ENCODE assay signal across 8 cellular contexts in genomic region chr4:177339794-177340374, GRCh38. TPM values are rescaled to one million over a fixed set of nuclear protein-coding genes. Genes with fewer than 3 reads are reported as not detected.
A peak's percentile ranks its signal among the peaks of the same experiment; 100 is the strongest.
DNase-seq lines count a peak whose midpoint lies in the region; ATAC-seq and TF ChIP-seq lines count a peak whose summit lies in the region.

No MANE protein-coding gene starts in this region.

- peak overlapping the region; percentile 53 for H3K27ac Mint-ChIP-seq in T-helper 1 cell treated with Interleukin-12 subunit alpha and Interleukin-12 subunit beta and Interleukin-4 antibody, amounts not matched to agents 30 μg/mL and 1 μg/mL, for 36 hours

- no peak overlapping the region for H3K4me3 Mint-ChIP-seq in T-helper 1 cell treated with Interleukin-12 subunit alpha and Interleukin-12 subunit beta and Interleukin-4 antibody, amounts not matched to agents 30 μg/mL and 1 μg/mL, for 36 hours

- ATAC-seq in GM21447 (IDR thresholded peaks at IDR 0.05; ENCODE audit: unreplicated experiment) (peak; percentile 97), HG03571 (IDR thresholded peaks at IDR 0.05; ENCODE audit: unreplicated experiment) (peak; percentile 97)

- H3K27me3 Mint-ChIP-seq in T-helper 1 cell treated with Interleukin-12 subunit alpha and Interleukin-12 subunit beta and Interleukin-4 antibody, amounts not matched to agents 30 μg/mL and 1 μg/mL, for 36 hours (ENCODE audit: low read depth): no peaks in the 10 kb centered on the region

- H3K36me3 Mint-ChIP-seq in T-helper 1 cell treated with Interleukin-12 subunit alpha and Interleukin-12 subunit beta and Interleukin-4 antibody, amounts not matched to agents 30 μg/mL and 1 μg/mL, for 36 hours (ENCODE audit: low read depth): peaks cover 20% of the 10 kb centered on the region

- peaks cover 15% of the 10 kb centered on the region for H3K4me1 Mint-ChIP-seq in T-helper 1 cell treated with Interleukin-12 subunit alpha and Interleukin-12 subunit beta and Interleukin-4 antibody, amounts not matched to agents 30 μg/mL and 1 μg/mL, for 36 hours (ENCODE audit: low read depth)

- TF ChIP-seq CTCF in fibroblast of the aortic adventitia (IDR thresholded peaks at IDR 0.05; ENCODE audit: insufficient read depth, low read length): peak; percentile 83

- DNase-seq in NCI-H510A treated with DMSO at 0.1 percent for 48 hours (lab: John Stamatoyannopoulos, UW): peak; percentile 1
- no peak for DNase-seq in NCI-H510A (lab: John Stamatoyannopoulos, UW)
- DNase-seq in fibroblast of the aortic adventitia (ENCODE audit: low read depth): peak; percentile 70
- peak; percentile 57 for DNase-seq in renal cortical epithelial cell (ENCODE audit: low read depth)
- DNase-seq in stimulated activated CD4-positive, alpha-beta T cell treated with anti-CD3 and anti-CD28 coated beads, Interleukin-4, amount 100 ng/mL, for 24 hours: no peak

- no peaks in the 10 kb centered on the region for H3K9me3 Mint-ChIP-seq in T-helper 1 cell treated with Interleukin-12 subunit alpha and Interleukin-12 subunit beta and Interleukin-4 antibody, amounts not matched to agents 30 μg/mL and 1 μg/mL, for 36 hours

- no peak overlapping the region for H3K4me3 ChIP-seq in fibroblast of the aortic adventitia (ENCODE audit: low read depth, low read length)

RNA-seq across cellular contexts. Expression of gene NEIL3, which starts 30.2 kb away (rescaled TPM):
- total RNA-seq in fibroblast of the aortic adventitia (ENCODE audit: low replicate concordance) (3.7 and 20.8 TPM in 2 replicates), renal cortical epithelial cell (0.60 and 5.2 TPM in 2 replicates)

Comparison
In these comparisons a context has a peak if more than half of its experiments do, and no peak if none do; other contexts are left out.
1. DNase-seq: peak in NCI-H510A treated with DMSO at 0.1 percent for 48 hours (single experiment), fibroblast of the aortic adventitia (single experiment) and renal cortical epithelial cell (single experiment); none in NCI-H510A (single experiment) and stimulated activated CD4-positive, alpha-beta T cell treated with anti-CD3 and anti-CD28 coated beads, Interleukin-4, amount 100 ng/mL, for 24 hours (single experiment).